In genomic region chr16:89491974-89492687, GRCh38 we compare ENCODE assay signal across 8 cellular contexts. TPM values are rescaled to one million over a fixed set of nuclear protein-coding genes. Genes with fewer than 3 reads are reported as not detected.
A peak's percentile ranks its signal among the peaks of the same experiment; 100 is the strongest.
DNase-seq lines count a peak whose midpoint lies in the region; ATAC-seq and TF ChIP-seq lines count a peak whose summit lies in the region.

No MANE protein-coding gene starts in this region.

- H3K9me3 Mint-ChIP-seq in natural killer cell treated with Interleukin-12 subunit alpha and Interleukin-12 subunit beta and Interleukin-15 and Interleukin-18, amount 100 ng/mL, for 72 hours: no peaks in the 10 kb centered on the region

- peak overlapping the region; percentile 79 to 99 (median 94); a peak in 21 of 22 replicates for H3K27ac ChIP-seq in BLaER1 treated with 17β-estradiol and CSF1 and Interleukin-3, amounts not matched to agents 10 nM and 100 nM
- H3K27ac ChIP-seq in Karpas-422 (ENCODE audit: low read length) (no peak overlapping the region), breast epithelium (no peak overlapping the region)

- peaks cover 0 to 15% (median 7%) of the 10 kb centered on the region in 11 experiments; a peak in 12 of 22 replicates for H3K36me3 ChIP-seq in BLaER1 treated with 17β-estradiol and CSF1 and Interleukin-3, amounts not matched to agents 10 nM and 100 nM
- H3K36me3 ChIP-seq in Karpas-422 (ENCODE audit: insufficient read depth, low read length) (no peaks in the 10 kb centered on the region; the same call in 1 of the 2 replicates), breast epithelium (no peaks in the 10 kb centered on the region)

- H3K36me3 Mint-ChIP-seq in natural killer cell treated with Interleukin-12 subunit alpha and Interleukin-12 subunit beta and Interleukin-15 and Interleukin-18, amount 100 ng/mL, for 72 hours: no peaks in the 10 kb centered on the region

- H3K4me3 Mint-ChIP-seq in natural killer cell treated with Interleukin-12 subunit alpha and Interleukin-12 subunit beta and Interleukin-15 and Interleukin-18, amount 100 ng/mL, for 72 hours: peak overlapping the region; percentile 93

- no peak overlapping the region for H2AFZ ChIP-seq in Karpas-422 (ENCODE audit: low read length)

- H3K4me2 ChIP-seq in BLaER1 treated with 17β-estradiol and CSF1 and Interleukin-3, amounts not matched to agents 10 nM and 100 nM: peak overlapping the region; percentile 86 to 99 (median 92)
- peak overlapping the region; percentile 96 for H3K4me2 ChIP-seq in Karpas-422 (ENCODE audit: low read depth, low read length, poor library complexity, severe bottlenecking)

- intact Hi-C loops in breast epithelium (cut with DNase I; ENCODE audit: low total_unique reads): no loop called here

- no peak for ATAC-seq in natural killer cell treated with Interleukin-12 subunit alpha and Interleukin-12 subunit beta and Interleukin-15 and Interleukin-18, amount 100 ng/mL, for 72 hours
- no peak for ATAC-seq in HG03196 (IDR thresholded peaks at IDR 0.05; ENCODE audit: unreplicated experiment)

- no peaks in the 10 kb centered on the region for H3K27me3 Mint-ChIP-seq in natural killer cell treated with Interleukin-12 subunit alpha and Interleukin-12 subunit beta and Interleukin-15 and Interleukin-18, amount 100 ng/mL, for 72 hours

- H3K27me3 ChIP-seq in BLaER1 treated with 17β-estradiol and CSF1 and Interleukin-3, amounts not matched to agents 10 nM and 100 nM: no peaks in the 10 kb centered on the region
- H3K27me3 ChIP-seq in Karpas-422 (ENCODE audit: low read length): no peaks in the 10 kb centered on the region; the same call in 1 of the 2 replicates
- no peaks in the 10 kb centered on the region for H3K27me3 ChIP-seq in breast epithelium

- peak overlapping the region; percentile 84 to 85 for H3K27ac Mint-ChIP-seq in natural killer cell treated with Interleukin-12 subunit alpha and Interleukin-12 subunit beta and Interleukin-15 and Interleukin-18, amount 100 ng/mL, for 72 hours

- H3K4me3 ChIP-seq in BLaER1 treated with 17β-estradiol and CSF1 and Interleukin-3, amounts not matched to agents 10 nM and 100 nM: peak overlapping the region; percentile 62 to 96 (median 88)
- H3K4me3 ChIP-seq in Karpas-422 (ENCODE audit: low read length) (peak overlapping the region; percentile 91), breast epithelium (peak overlapping the region; percentile 94 to 99 (median 95))

- TF ChIP-seq CTCF in breast epithelium (IDR thresholded peaks at IDR 0.05): no peak

- no peak for DNase-seq in Karpas-422
- DNase-seq in breast epithelium (ENCODE audit: low spot score in 2 of 2): no peak
- DNase-seq in natural killer cell treated with Interleukin-12 subunit alpha and Interleukin-12 subunit beta and Interleukin-15 and Interleukin-18, amount 100 ng/mL, for 72 hours (ENCODE audit: low spot score): no peak
- DNase-seq in NCI-H446 (lab: John Stamatoyannopoulos, UW): no peak
- DNase-seq in NCI-H748 (lab: John Stamatoyannopoulos, UW; ENCODE audit: unreplicated experiment): no peak
- DNase-seq in KG1 (lab: John Stamatoyannopoulos, UW): no peak

- no peaks in the 10 kb centered on the region for H3K9me2 ChIP-seq in Karpas-422 (replicated peaks; ENCODE audit: insufficient read depth, low read length)

- H3K4me1 ChIP-seq in BLaER1 treated with 17β-estradiol and CSF1 and Interleukin-3, amounts not matched to agents 10 nM and 100 nM: peaks cover 41 to 64% (median 57%) of the 10 kb centered on the region in 10 experiments
- H3K4me1 ChIP-seq in Karpas-422 (ENCODE audit: low read length): peaks cover 29% of the 10 kb centered on the region
- H3K4me1 ChIP-seq in breast epithelium: peaks cover 7% of the 10 kb centered on the region in 2 donors

- TF ChIP-seq POLR2A in breast epithelium (IDR thresholded peaks at IDR 0.05): no peak

- peaks cover 33 to 43% of the 10 kb centered on the region in 2 donors for H3K4me1 Mint-ChIP-seq in natural killer cell treated with Interleukin-12 subunit alpha and Interleukin-12 subunit beta and Interleukin-15 and Interleukin-18, amount 100 ng/mL, for 72 hours (ENCODE audit: low read depth in 2 of 2)

- peaks cover 29 to 66% (median 37%) of the 10 kb centered on the region in 11 experiments for H4K20me1 ChIP-seq in BLaER1 treated with 17β-estradiol and CSF1 and Interleukin-3, amounts not matched to agents 10 nM and 100 nM
- peaks cover 29% of the 10 kb centered on the region for H4K20me1 ChIP-seq in Karpas-422 (ENCODE audit: insufficient read depth, low read depth, low read length)

- H3K9ac ChIP-seq in BLaER1 treated with 17β-estradiol and CSF1 and Interleukin-3, amounts not matched to agents 10 nM and 100 nM: peak overlapping the region; percentile 88 to 100 (median 99)
- H3K9ac ChIP-seq in Karpas-422 (ENCODE audit: low read length): peak overlapping the region; percentile 87

- no peaks in the 10 kb centered on the region for H3K9me3 ChIP-seq in BLaER1 treated with 17β-estradiol and CSF1 and Interleukin-3, amounts not matched to agents 10 nM and 100 nM (replicated peaks in 1 of 11)
- no peaks in the 10 kb centered on the region for H3K9me3 ChIP-seq in Karpas-422 (ENCODE audit: low read length)
- H3K9me3 ChIP-seq in breast epithelium: no peaks in the 10 kb centered on the region

- peaks cover 36% of the 10 kb centered on the region for H3K79me2 ChIP-seq in Karpas-422 (ENCODE audit: low read length)

RNA-seq across cellular contexts. Expression of gene ANKRD11, which starts 1.8 kb away (rescaled TPM):
- total RNA-seq in Karpas-422 (2014; rRNA removed; shearing (Covaris generic); ENCODE audit: low replicate concordance): 28.5 and 29.9 TPM in 2 replicates
- total RNA-seq in breast epithelium: 10 to 100 TPM; 64.0 to 79.0 (median 69.2) TPM
- 100 to 1,000 TPM; 197 to 320 TPM for total RNA-seq in natural killer cell treated with Interleukin-12 subunit alpha and Interleukin-12 subunit beta and Interleukin-15 and Interleukin-18, amount 100 ng/mL, for 72 hours

RNA-seq across cellular contexts. Expression of gene SPG7, which starts 16.1 kb away (rescaled TPM):
- total RNA-seq in Karpas-422 (2014; rRNA removed; shearing (Covaris generic); ENCODE audit: low replicate concordance): 44.6 and 74.8 TPM in 2 replicates
- total RNA-seq in breast epithelium: 100 to 1,000 TPM; 104 to 126 (median 118) TPM
- total RNA-seq in natural killer cell treated with Interleukin-12 subunit alpha and Interleukin-12 subunit beta and Interleukin-15 and Interleukin-18, amount 100 ng/mL, for 72 hours: 100 to 1,000 TPM in 1 of 2 donors, 10 to 100 TPM in 1; 88.6 to 188 TPM

Comparison
In these comparisons a context has a peak if more than half of its experiments do, and no peak if none do; other contexts are left out.
1. H3K27ac ChIP-seq: peak in BLaER1 treated with 17β-estradiol and CSF1 and Interleukin-3, amounts not matched to agents 10 nM and 100 nM (11 of 11); none in Karpas-422 (single experiment) and breast epithelium (0 of 2).
2. Peak in every context shown above with its lines, with median percentiles within 50 percentile points of each other: H3K4me3 ChIP-seq.